In genomic region chr3:11186771-11187170, GRCh38 we compare ENCODE assay signal across 19 cellular contexts. TPM values are rescaled to one million over a fixed set of nuclear protein-coding genes. Genes with fewer than 3 reads are reported as not detected.
DNase-seq lines count a peak whose midpoint lies in the region; ATAC-seq and TF ChIP-seq lines count a peak whose summit lies in the region.
"Had no signal": no experiment of that assay in that cellular context is flagged by ENCODE, and none has a peak within 500 bp of the region (broad histone marks: within the 10 kb centered on the region; RNA-seq: fewer than 3 reads in every experiment).

No MANE protein-coding gene starts in this region.

- in situ Hi-C loops in HAP-1 (cut with MboI; ENCODE audit: low sequenced_read_pairs), result no loop called here

- POLR2A ChIA-PET in AG04450 (lab: Yijun Ruan, JAX) (interaction anchor here (1.6 to 2.5 kb wide), 2 partner anchors 10 to 14 kb away, joined by 3 to 20 read pairs; no protein-coding TSS in a partner anchor), PC-9 (lab: Charles Lee; ENCODE audit: unreplicated experiment) (no interaction called here)

- ATAC-seq in GM21786 (IDR thresholded peaks at IDR 0.05; ENCODE audit: unreplicated experiment), result no peak
- no peak for ATAC-seq in GM18909 (IDR thresholded peaks at IDR 0.05; ENCODE audit: poor library complexity, unreplicated experiment)
- ATAC-seq: activated CD4-positive, alpha-beta T cell treated with anti-CD3 and anti-CD28 coated beads for 36 hours; naive thymus-derived CD4-positive, alpha-beta T cell had no signal

- 30 to 55% methylated on average over 2 of the region's 2 CpGs for WGBS in esophagus squamous epithelium, 2 donors

- H3K4me3 ChIP-seq in AG04450 (ENCODE audit: low read depth, low read length), result no peak overlapping the region
- H3K4me3 ChIP-seq in PC-9, result no peak overlapping the region
- no peak overlapping the region for H3K4me3 ChIP-seq in esophagus squamous epithelium
- H3K4me3 ChIP-seq in HAP-1, result no peak overlapping the region
- H3K4me3 ChIP-seq: prostate gland, SJSA1 had no signal

- H3K4me1 ChIP-seq in PC-9 (replicated peaks; ENCODE audit: insufficient read depth) (peaks cover 38% of the 10 kb centered on the region), esophagus squamous epithelium (peaks cover 11 to 63% (median 41%) of the 10 kb centered on the region in 3 donors), HAP-1 (no peaks in the 10 kb centered on the region)
- H3K4me1 ChIP-seq: prostate gland had no signal

- no peak overlapping the region for H2AFZ ChIP-seq in PC-9

- DNase-seq in AG04450 (ENCODE audit: low read depth, low spot score), result no peak
- DNase-seq in PC-9, result no peak
- no peak for DNase-seq in esophagus squamous epithelium (lab: John Stamatoyannopoulos, UW)
- DNase-seq in posterior vena cava (ENCODE audit: low spot score), result peak; percentile 9
- no peak for DNase-seq in DMS 273 treated with DMSO at 0.1 percent for 48 hours (lab: John Stamatoyannopoulos, UW)
- DNase-seq in HAP-1 (ENCODE audit: low spot score in 2 of 2), result no peak
- DNase-seq: activated CD4-positive, alpha-beta T cell treated with anti-CD3 and anti-CD28 coated beads for 36 hours; activated CD8-positive, alpha-beta memory T cell treated with anti-CD3 and anti-CD28 coated beads, Interleukin-2, amount 50 U/mL, for 48 hours; activated gamma-delta T cell; amygdala; cerebellar nuclear complex; naive thymus-derived CD4-positive, alpha-beta T cell; NCI-H2029 treated with DMSO at 0.1 percent for 48 hours; stimulated activated naive CD4-positive, alpha-beta T cell treated with Interleukin-2 at 50 U/mL for 16 hours; T1000 had no signal

- H4K20me1 ChIP-seq in PC-9 (ENCODE audit: insufficient read depth), result no peaks in the 10 kb centered on the region

- peaks cover 2% of the 10 kb centered on the region; the same call in 1 of the 2 replicates for H3K9me3 ChIP-seq in AG04450 (ENCODE audit: control insufficient read depth, insufficient read depth, low read length)
- no peaks in the 10 kb centered on the region for H3K9me3 ChIP-seq in PC-9 (ENCODE audit: insufficient read depth, low read depth)
- no peaks in the 10 kb centered on the region for H3K9me3 ChIP-seq in esophagus squamous epithelium
- H3K9me3 ChIP-seq in HAP-1, result no peaks in the 10 kb centered on the region
- H3K9me3 ChIP-seq: prostate gland, SJSA1 had no signal

- H3F3A ChIP-seq in PC-9 (ENCODE audit: insufficient read depth, low read depth), result peaks cover 16% of the 10 kb centered on the region; the same call in 1 of the 2 replicates

- intact Hi-C loops in PC-9 (cut with micrococcal nuclease; ENCODE audit: unreplicated experiment), result loop anchor here (2.0 kb wide), 1 partner anchor 40 kb away; no protein-coding TSS in a partner anchor
- intact Hi-C loops in esophagus squamous epithelium (cut with DNase I), result no loop called here
- intact Hi-C loops in posterior vena cava (cut with DNase I), result no loop called here

- H3K27ac ChIP-seq in AG04450 (ENCODE audit: low read depth, low read length), result peak overlapping the region; percentile 71
- peak overlapping the region; percentile 49 for H3K27ac ChIP-seq in PC-9
- H3K27ac ChIP-seq in esophagus squamous epithelium, result peak overlapping the region; percentile 71 to 82 (median 80)
- H3K27ac ChIP-seq: prostate gland had no signal

- TF ChIP-seq CTCF in AG04450 (IDR thresholded peaks at IDR 0.05; ENCODE audit: low read depth, low read length) (no peak), PC-9 (conservative IDR thresholded peaks at IDR 0.05) (no peak), esophagus squamous epithelium (IDR thresholded peaks at IDR 0.05) (no peak)

- no peaks in the 10 kb centered on the region for H3K9me2 ChIP-seq in PC-9 (ENCODE audit: insufficient read depth)

- peak overlapping the region; percentile 67 for H3K4me2 ChIP-seq in PC-9

- H3K36me3 ChIP-seq in PC-9 (ENCODE audit: low read depth), result no peaks in the 10 kb centered on the region
- no peaks in the 10 kb centered on the region for H3K36me3 ChIP-seq in esophagus squamous epithelium
- no peaks in the 10 kb centered on the region for H3K36me3 ChIP-seq in HAP-1 (replicated peaks)
- H3K36me3 ChIP-seq: prostate gland had no signal

- BruUV-seq in PC-9 (replicated peaks; lab: Mats Ljungman, UMichigan), result no TSS peak

- CTCF ChIA-PET in AG04450 (lab: Charles Lee), result interaction anchor here (0.8 kb wide), 1 partner anchor 126 kb away, joined by 4 read pairs; no protein-coding TSS in a partner anchor
- CTCF ChIA-PET in PC-9 (lab: Charles Lee), result interaction anchor here (0.9 kb wide), 1 partner anchor 10 kb away, joined by 4 read pairs; no protein-coding TSS in a partner anchor

- TF ChIP-seq POLR2A in esophagus squamous epithelium (IDR thresholded peaks at IDR 0.05), result no peak

- no peaks in the 10 kb centered on the region for H3K79me2 ChIP-seq in PC-9 (ENCODE audit: low read depth)

- H3K27me3 ChIP-seq in AG04450 (ENCODE audit: control insufficient read depth, insufficient read depth, low read length) (no peaks in the 10 kb centered on the region), PC-9 (ENCODE audit: insufficient read depth, low read depth) (no peaks in the 10 kb centered on the region), esophagus squamous epithelium (no peaks in the 10 kb centered on the region), HAP-1 (ENCODE audit: low read depth) (peaks cover 7% of the 10 kb centered on the region)
- H3K27me3 ChIP-seq: SJSA1 had no signal

RNA-seq across cellular contexts. Expression of gene HRH1, which starts 32.5 kb away (rescaled TPM):
- polyA plus RNA-seq in AG04450 (2011; rRNA removed), result 24.6 and 25.4 TPM in 2 replicates
- 38.4 and 45.9 TPM in 2 replicates for polyA minus RNA-seq in AG04450 (2011; rRNA and poly(A)+ RNA removed)
- total RNA-seq in PC-9 (2021), result 7.4 and 9.2 TPM in 2 replicates
- total RNA-seq in esophagus squamous epithelium, result 1 to 10 TPM; 4.1 to 8.8 (median 4.4) TPM
- 10 to 100 TPM in 1 of 2 donors, 1 to 10 TPM in 1; 5.5 to 11.4 TPM for total RNA-seq in posterior vena cava
- polyA plus RNA-seq: naive thymus-derived CD4-positive, alpha-beta T cell had no signal
